8 cellular contexts compared by ENCODE assay signal in the genomic region with DNA sequence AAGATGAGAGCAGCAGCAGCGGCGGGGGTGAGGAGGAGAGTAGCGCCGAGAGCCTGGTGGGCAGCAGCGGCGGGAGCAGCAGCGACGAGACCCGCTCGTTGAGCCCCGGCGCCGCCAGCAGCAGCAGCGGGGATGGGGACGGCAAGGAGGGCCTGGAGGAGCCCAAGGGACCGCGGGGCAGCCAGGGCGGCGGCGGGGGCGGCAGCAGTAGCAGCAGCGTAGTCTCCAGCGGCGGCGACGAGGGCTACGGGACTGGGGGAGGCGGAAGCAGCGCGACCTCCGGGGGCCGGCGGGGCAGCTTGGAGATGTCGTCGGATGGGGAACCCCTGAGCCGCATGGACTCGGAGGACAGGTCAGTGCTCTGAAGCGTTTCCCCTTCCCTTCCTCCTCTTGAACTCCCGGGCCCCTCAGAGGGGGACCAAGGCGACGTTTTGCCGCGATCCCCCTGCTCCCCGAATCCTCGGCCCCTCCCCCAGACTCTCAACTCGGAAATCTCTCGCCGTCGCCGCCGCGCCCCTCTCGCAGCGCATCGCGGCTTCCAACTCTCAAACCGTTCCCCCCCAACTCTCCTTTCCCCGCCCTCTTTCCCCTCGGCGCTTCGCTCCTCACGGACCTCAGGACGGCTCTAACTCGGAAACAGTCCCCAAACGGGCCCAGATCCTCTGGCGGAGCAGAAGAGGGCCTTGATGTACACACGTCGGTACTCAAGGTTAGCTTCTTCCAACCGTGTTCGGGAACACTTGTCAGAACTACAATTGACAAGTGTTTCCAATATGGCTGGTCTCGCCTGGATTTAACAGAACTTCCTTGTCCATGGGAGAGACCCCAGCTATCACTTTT. TPM values are rescaled to one million over a fixed set of nuclear protein-coding genes. Genes with fewer than 3 reads are reported as not detected.
DNase-seq lines count a peak whose midpoint lies in the region; ATAC-seq lines count a peak whose summit lies in the region.

No MANE protein-coding gene starts in this region.

- H3K27ac ChIP-seq in effector memory CD4-positive, alpha-beta T cell (ENCODE audit: insufficient read depth, low read length, poor library complexity, severe bottlenecking) = peak overlapping the region; percentile 83
- H3K27ac ChIP-seq in mesendoderm (ENCODE audit: low read depth, low read length) = peak overlapping the region; percentile 80

- no peaks in the 10 kb centered on the region for H3K27me3 ChIP-seq in effector memory CD4-positive, alpha-beta T cell (replicated peaks; ENCODE audit: control insufficient read depth, insufficient read depth, low read length, poor library complexity, severe bottlenecking)
- H3K27me3 ChIP-seq in mesendoderm (ENCODE audit: insufficient read depth, low read length, poor library complexity) = no peaks in the 10 kb centered on the region

- peaks cover 6% of the 10 kb centered on the region for H3K4me1 ChIP-seq in effector memory CD4-positive, alpha-beta T cell (ENCODE audit: control insufficient read depth, insufficient read depth, low read length, poor library complexity, severe bottlenecking)
- H3K4me1 ChIP-seq in mesendoderm (ENCODE audit: control insufficient read depth, low read depth, low read length) = peaks cover 3% of the 10 kb centered on the region

- ATAC-seq in HG02884 (IDR thresholded peaks at IDR 0.05; ENCODE audit: unreplicated experiment) = peak; percentile 34

- H3K9me3 ChIP-seq in effector memory CD4-positive, alpha-beta T cell (ENCODE audit: control insufficient read depth, low read length) = no peaks in the 10 kb centered on the region

- H2BK5ac ChIP-seq in mesendoderm (ENCODE audit: low read length) = peak overlapping the region; percentile 87

- H3K18ac ChIP-seq in mesendoderm (ENCODE audit: low read length) = peak overlapping the region; percentile 43

- H3K4me2 ChIP-seq in mesendoderm (ENCODE audit: low read length) = peak overlapping the region; percentile 19

- no peak overlapping the region for H2BK15ac ChIP-seq in mesendoderm (replicated peaks; ENCODE audit: low read depth)

- H2AK5ac ChIP-seq in mesendoderm (ENCODE audit: low read length) = no peak overlapping the region

- H4K5ac ChIP-seq in mesendoderm (ENCODE audit: low read length) = no peak overlapping the region

- H2BK120ac ChIP-seq in mesendoderm (ENCODE audit: low read depth, low read length) = no peak overlapping the region

- H3K23ac ChIP-seq in mesendoderm (ENCODE audit: low read length) = peak overlapping the region; percentile 91

- DNase-seq in NCI-H446 (lab: John Stamatoyannopoulos, UW) (peak; percentile 14 to 32), NCI-H446 treated with DMSO at 0.1 percent for 48 hours (lab: John Stamatoyannopoulos, UW) (no peak), NCI-H226 (peak; percentile 8), mesendoderm (peak; percentile 66)
- DNase-seq in activated CD8-positive, alpha-beta memory T cell treated with anti-CD3 and anti-CD28 coated beads for 24 hours = peak; percentile 85
- DNase-seq in effector memory CD4-positive, alpha-beta T cell = peak; percentile 29 to 42 (median 32)
- peak; percentile 43 for DNase-seq in stimulated activated CD8-positive, alpha-beta memory T cell treated with anti-CD3 and anti-CD28 coated beads, Interleukin-15, amount 100 ng/mL, for 1 hour (ENCODE audit: low read depth)

- peak overlapping the region; percentile 96 for H3K9ac ChIP-seq in mesendoderm (ENCODE audit: low read length)

- H3K79me2 ChIP-seq in mesendoderm (ENCODE audit: control insufficient read depth, insufficient read depth, low read length) = peaks cover 42% of the 10 kb centered on the region

- no peaks in the 10 kb centered on the region for H3K36me3 ChIP-seq in effector memory CD4-positive, alpha-beta T cell (ENCODE audit: control insufficient read depth, insufficient read depth, low read length)
- H3K36me3 ChIP-seq in mesendoderm (ENCODE audit: control insufficient read depth, insufficient read depth, low read length) = no peaks in the 10 kb centered on the region

- H4K8ac ChIP-seq in mesendoderm (ENCODE audit: low read depth, low read length) = no peak overlapping the region

- no CpG with 5 or more reads among the region's 71 CpGs for WGBS in mesendoderm (ENCODE audit: extremely low coverage, insufficient coverage, low lambda C conversion rate)

- H3K4me3 ChIP-seq in effector memory CD4-positive, alpha-beta T cell (ENCODE audit: insufficient read depth, low read depth, low read length, poor library complexity, severe bottlenecking) = peak overlapping the region; percentile 94
- peak overlapping the region; percentile 60 for H3K4me3 ChIP-seq in mesendoderm (ENCODE audit: low read length)

- peak overlapping the region; percentile 82 for H3K4ac ChIP-seq in mesendoderm (ENCODE audit: low read depth, low read length)

- peak overlapping the region; percentile 99 for H3K56ac ChIP-seq in mesendoderm (ENCODE audit: low read length)

- no peaks in the 10 kb centered on the region for H3K79me1 ChIP-seq in mesendoderm (ENCODE audit: low read length)

RNA-seq across cellular contexts. Expression of gene AEBP2, which starts 0.9 kb away (rescaled TPM):
- 29.6 TPM for polyA plus RNA-seq in mesendoderm (2013, experiment 1 of 2)
- polyA plus RNA-seq in mesendoderm (2013, experiment 2 of 2) = 31.3 TPM
